19 cellular contexts compared by ENCODE assay signal in genomic region chr15:53447742-53448141, GRCh38.
"Had no signal": no experiment of that assay in that cellular context is flagged by ENCODE, and none has a peak within 500 bp of the region (broad histone marks: within the 10 kb centered on the region; RNA-seq: fewer than 3 reads in every experiment).

No MANE protein-coding gene starts in this region.

- H3K36me3 ChIP-seq: heart left ventricle, left lung, suprapubic skin, tibial artery, upper lobe of left lung, uterus had no signal

- H3K4me1 Mint-ChIP-seq: stimulated activated effector memory CD8-positive, alpha-beta T cell treated with anti-CD3 and anti-CD28 coated beads, Interleukin-12 subunit alpha, Interleukin-12 subunit beta, amount 100 ng/mL, for 72 hours had no signal

- ATAC-seq: heart left ventricle; left lung; stimulated activated effector memory CD8-positive, alpha-beta T cell treated with anti-CD3 and anti-CD28 coated beads, Interleukin-12 subunit alpha, Interleukin-12 subunit beta, amount 100 ng/mL, for 72 hours; stimulated activated naive CD8-positive, alpha-beta T cell treated with anti-CD3 and anti-CD28 coated beads, Interleukin-15, Interleukin-2, amounts not matched to agents 100 U/mL and 50 U/mL, for 24 hours had no signal

- H3K27ac ChIP-seq: heart left ventricle, left lung, suprapubic skin, tibial artery, upper lobe of left lung, uterus had no signal

- H3K27ac Mint-ChIP-seq: stimulated activated effector memory CD8-positive, alpha-beta T cell treated with anti-CD3 and anti-CD28 coated beads, Interleukin-12 subunit alpha, Interleukin-12 subunit beta, amount 100 ng/mL, for 72 hours had no signal

- H3K4me3 Mint-ChIP-seq: stimulated activated effector memory CD8-positive, alpha-beta T cell treated with anti-CD3 and anti-CD28 coated beads, Interleukin-12 subunit alpha, Interleukin-12 subunit beta, amount 100 ng/mL, for 72 hours had no signal

- DNase-seq: cerebellar nuclear complex; dermis blood vessel endothelial cell; foreskin melanocyte; heart left ventricle; islet precursor cell; left lung; mesenchymal stem cell; midbrain; posterior cingulate gyrus; stimulated activated CD4-positive, alpha-beta T cell treated with anti-CD3 and anti-CD28 coated beads, Interleukin-4, amount 100 ng/mL, for 1 hour; stimulated activated CD8-positive, alpha-beta memory T cell treated with anti-CD3 and anti-CD28 coated beads, Interleukin-4, amount 100 ng/mL, for 48 hours; stimulated activated naive CD8-positive, alpha-beta T cell treated with anti-CD3 and anti-CD28 coated beads, Interleukin-15, Interleukin-2, amounts not matched to agents 100 U/mL and 50 U/mL, for 24 hours; tibial artery; upper lobe of left lung; uterus had no signal

- H3K4me3 ChIP-seq: heart left ventricle, left lung, lung, suprapubic skin, tibial artery, upper lobe of left lung, uterus had no signal

- H3K9me3 ChIP-seq: heart left ventricle, left lung, suprapubic skin, tibial artery, upper lobe of left lung, uterus had no signal

- H3K4me1 ChIP-seq: left lung, suprapubic skin, tibial artery, upper lobe of left lung, uterus had no signal

- H3K9me3 Mint-ChIP-seq: nephron; stimulated activated effector memory CD8-positive, alpha-beta T cell treated with anti-CD3 and anti-CD28 coated beads, Interleukin-12 subunit alpha, Interleukin-12 subunit beta, amount 100 ng/mL, for 72 hours had no signal

- H3K27me3 ChIP-seq: heart left ventricle, left lung, suprapubic skin, tibial artery, upper lobe of left lung, uterus had no signal

- H3K36me3 Mint-ChIP-seq: stimulated activated effector memory CD8-positive, alpha-beta T cell treated with anti-CD3 and anti-CD28 coated beads, Interleukin-12 subunit alpha, Interleukin-12 subunit beta, amount 100 ng/mL, for 72 hours had no signal
